Comparison of ENCODE assay signal across 39 cellular contexts in the genomic region with DNA sequence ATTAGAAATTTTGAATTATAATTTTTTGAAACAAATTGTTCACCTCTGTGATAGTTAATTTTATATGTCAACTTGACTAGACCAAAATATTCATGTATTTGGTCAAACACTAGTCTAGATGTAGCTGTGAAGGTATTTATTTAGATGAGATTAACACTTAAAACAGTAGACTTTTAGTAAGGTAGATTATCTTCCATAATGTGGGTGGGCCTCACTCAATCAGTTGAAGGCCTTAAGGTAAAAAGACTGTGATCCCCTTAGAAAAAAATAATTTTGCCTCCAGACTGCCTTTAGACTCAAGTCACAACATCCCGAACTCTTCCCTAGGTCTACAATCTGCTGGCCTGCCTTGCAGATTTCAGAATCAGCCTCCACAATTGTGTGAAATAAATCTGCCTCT.
"Had no signal": no experiment of that assay in that cellular context is flagged by ENCODE, and none has a peak within 500 bp of the region (broad histone marks: within the 10 kb centered on the region; RNA-seq: fewer than 3 reads in every experiment).

No MANE protein-coding gene starts in this region.

- H3K4me3 ChIP-seq: adrenal gland, ascending aorta, body of pancreas, breast epithelium, cardiac muscle cell had no signal

- H3K4me3 Mint-ChIP-seq: activated naive CD4-positive, alpha-beta T cell treated with anti-CD3 and anti-CD28 coated beads for 36 hours; activated naive CD4-positive, alpha-beta T cell treated with anti-CD3 and anti-CD28 coated beads, Interleukin-2, amount 10 ng/mL, durations not matched to agents 7 days and 5 days; activated naive CD4-positive, alpha-beta T cell treated with anti-CD3 and anti-CD28 coated beads, Interleukin-2, amount 50 U/mL, for 24 hours; activated naive CD8-positive, alpha-beta T cell; activated naive CD8-positive, alpha-beta T cell treated with anti-CD3 and anti-CD28 coated beads for 36 hours; activated naive CD8-positive, alpha-beta T cell treated with anti-CD3 and anti-CD28 coated beads, Interleukin-2, amount 10 ng/mL, durations not matched to agents 7 days and 5 days; activated naive CD8-positive, alpha-beta T cell treated with anti-CD3 and anti-CD28 coated beads, Interleukin-2, amount 50 U/mL, for 24 hours; activated T-cell treated with anti-CD3 and anti-CD28 coated beads, Interleukin-2, amount 50 U/mL, for 24 hours; activated T-cell treated with anti-CD3 and anti-CD28 coated beads, Interleukin-2, amount 50 U/mL, for 4 hours; activated T-cell treated with anti-CD3 and anti-CD28 coated beads, Interleukin-2, amount 50 U/mL, for 72 hours; activated T-helper 1 cell treated with anti-CD3 and anti-CD28 coated beads, Interleukin-12 subunit alpha, Interleukin-12 subunit beta, Interleukin-2, Interleukin-4 antibody, amounts not matched to agents 30 ng/mL and 10 ng/mL and 1 ng/mL, durations not matched to agents 14 hours and 24 hours and 36 hours; activated T-helper 17 cell treated with anti-CD3 and anti-CD28 coated beads, Interleukin-2, amount 50 U/mL, for 72 hours; brain; central memory CD8-positive, alpha-beta T cell had no signal

- H3K27ac Mint-ChIP-seq: activated naive CD4-positive, alpha-beta T cell treated with anti-CD3 and anti-CD28 coated beads for 36 hours; activated naive CD4-positive, alpha-beta T cell treated with anti-CD3 and anti-CD28 coated beads, Interleukin-2, amount 10 ng/mL, durations not matched to agents 7 days and 5 days; activated naive CD4-positive, alpha-beta T cell treated with anti-CD3 and anti-CD28 coated beads, Interleukin-2, amount 50 U/mL, for 24 hours; activated naive CD4-positive, alpha-beta T cell treated with anti-CD3 and anti-CD28 coated beads, Interleukin-2, amount 50 U/mL, for 72 hours; activated naive CD8-positive, alpha-beta T cell; activated naive CD8-positive, alpha-beta T cell treated with anti-CD3 and anti-CD28 coated beads for 36 hours; activated naive CD8-positive, alpha-beta T cell treated with anti-CD3 and anti-CD28 coated beads, Interleukin-2, amount 10 ng/mL, durations not matched to agents 7 days and 5 days; activated naive CD8-positive, alpha-beta T cell treated with anti-CD3 and anti-CD28 coated beads, Interleukin-2, amount 50 U/mL, for 24 hours; activated T-cell treated with anti-CD3 and anti-CD28 coated beads, Interleukin-2, amount 50 U/mL, for 24 hours; activated T-cell treated with anti-CD3 and anti-CD28 coated beads, Interleukin-2, amount 50 U/mL, for 72 hours; activated T-helper 1 cell treated with anti-CD3 and anti-CD28 coated beads, Interleukin-12 subunit alpha, Interleukin-12 subunit beta, Interleukin-2, Interleukin-4 antibody, amounts not matched to agents 30 ng/mL and 10 ng/mL and 1 ng/mL, durations not matched to agents 14 hours and 24 hours and 36 hours; activated T-helper 17 cell treated with anti-CD3 and anti-CD28 coated beads, Interleukin-2, amount 50 U/mL, for 72 hours; activated T-helper 2 cell treated with anti-CD3 and anti-CD28 coated beads, Interferon-gamma antibody, Interleukin-2, Interleukin-4, amounts not matched to agents 10 μg/mL and 5 μg/mL and 100 μg/mL, durations not matched to agents 14 hours and 24 hours and 36 hours; brain had no signal

- H3K4me1 ChIP-seq: adrenal gland, ascending aorta, body of pancreas, breast epithelium had no signal

- H3K9me3 ChIP-seq: adrenal gland, ascending aorta, body of pancreas had no signal

- DNase-seq: activated effector memory CD4-positive, alpha-beta T cell treated with anti-CD3 and anti-CD28 coated beads, Interleukin-2, amount 50 U/mL, for 16 hours; activated effector memory CD4-positive, alpha-beta T cell treated with Interleukin-2 at 50 U/mL for 16 hours; activated gamma-delta T cell; activated gamma-delta T cell treated with Interleukin-2 at 50 U/mL for 16 hours; activated naive CD4-positive, alpha-beta T cell; activated naive CD4-positive, alpha-beta T cell treated with anti-CD3 and anti-CD28 coated beads for 36 hours; activated naive CD4-positive, alpha-beta T cell treated with anti-CD3 and anti-CD28 coated beads, Interleukin-2, amount 10 ng/mL, durations not matched to agents 7 days and 5 days; activated naive CD4-positive, alpha-beta T cell treated with anti-CD3 and anti-CD28 coated beads, Interleukin-2, amount 50 U/mL, for 16 hours; activated naive CD4-positive, alpha-beta T cell treated with Interleukin-2 at 50 U/mL for 16 hours; activated naive CD8-positive, alpha-beta T cell treated with anti-CD3 and anti-CD28 coated beads for 36 hours; activated naive CD8-positive, alpha-beta T cell treated with anti-CD3 and anti-CD28 coated beads, Interleukin-2, amount 10 ng/mL, durations not matched to agents 7 days and 5 days; activated naive CD8-positive, alpha-beta T cell treated with anti-CD3 and anti-CD28 coated beads, Interleukin-2, amount 50 U/mL, for 24 hours; activated T-cell treated with anti-CD3 and anti-CD28 coated beads, Interleukin-2, amount 50 U/mL, for 1 hour; activated T-cell treated with anti-CD3 and anti-CD28 coated beads, Interleukin-2, amount 50 U/mL, for 24 hours; activated T-cell treated with anti-CD3 and anti-CD28 coated beads, Interleukin-2, amount 50 U/mL, for 4 hours; activated T-cell treated with anti-CD3 and anti-CD28 coated beads, Interleukin-2, amount 50 U/mL, for 48 hours; activated T-cell treated with anti-CD3 and anti-CD28 coated beads, Interleukin-2, amount 50 U/mL, for 72 hours; adrenal gland; amniotic stem cell; amygdala; anterior cingulate cortex; aorta; body of pancreas; brain microvascular endothelial cell; caudate nucleus; central memory CD4-positive, alpha-beta T cell; cerebellar nuclear complex had no signal

- H3K36me3 Mint-ChIP-seq: activated naive CD4-positive, alpha-beta T cell treated with anti-CD3 and anti-CD28 coated beads, Interleukin-2, amount 10 ng/mL, durations not matched to agents 7 days and 5 days; activated naive CD4-positive, alpha-beta T cell treated with anti-CD3 and anti-CD28 coated beads, Interleukin-2, amount 50 U/mL, for 24 hours; activated naive CD4-positive, alpha-beta T cell treated with anti-CD3 and anti-CD28 coated beads, Interleukin-2, amount 50 U/mL, for 72 hours; activated naive CD8-positive, alpha-beta T cell; activated naive CD8-positive, alpha-beta T cell treated with anti-CD3 and anti-CD28 coated beads for 36 hours; activated naive CD8-positive, alpha-beta T cell treated with anti-CD3 and anti-CD28 coated beads, Interleukin-2, amount 10 ng/mL, durations not matched to agents 7 days and 5 days; brain had no signal

- H3K27me3 Mint-ChIP-seq: activated naive CD4-positive, alpha-beta T cell treated with anti-CD3 and anti-CD28 coated beads, Interleukin-2, amount 10 ng/mL, durations not matched to agents 7 days and 5 days; activated naive CD4-positive, alpha-beta T cell treated with anti-CD3 and anti-CD28 coated beads, Interleukin-2, amount 50 U/mL, for 24 hours; activated naive CD8-positive, alpha-beta T cell; activated naive CD8-positive, alpha-beta T cell treated with anti-CD3 and anti-CD28 coated beads for 36 hours; activated naive CD8-positive, alpha-beta T cell treated with anti-CD3 and anti-CD28 coated beads, Interleukin-2, amount 10 ng/mL, durations not matched to agents 7 days and 5 days; activated naive CD8-positive, alpha-beta T cell treated with anti-CD3 and anti-CD28 coated beads, Interleukin-2, amount 50 U/mL, for 24 hours; activated T-helper 17 cell treated with anti-CD3 and anti-CD28 coated beads, Interleukin-2, amount 50 U/mL, for 72 hours; brain; central memory CD8-positive, alpha-beta T cell had no signal

- ATAC-seq: activated naive CD4-positive, alpha-beta T cell treated with anti-CD3 and anti-CD28 coated beads, Interleukin-2, amount 50 U/mL, for 72 hours; activated naive CD8-positive, alpha-beta T cell treated with anti-CD3 and anti-CD28 coated beads, Interleukin-2, amount 50 U/mL, for 24 hours; activated T-cell treated with anti-CD3 and anti-CD28 coated beads, Interleukin-2, amount 50 U/mL, for 4 hours; activated T-cell treated with anti-CD3 and anti-CD28 coated beads, Interleukin-2, amount 50 U/mL, for 72 hours; activated T-helper 17 cell treated with anti-CD3 and anti-CD28 coated beads, Interleukin-2, amount 50 U/mL, for 72 hours; body of pancreas had no signal

- H3K9me3 Mint-ChIP-seq: activated T-helper 1 cell treated with anti-CD3 and anti-CD28 coated beads, Interleukin-12 subunit alpha, Interleukin-12 subunit beta, Interleukin-2, Interleukin-4 antibody, amounts not matched to agents 30 ng/mL and 10 ng/mL and 1 ng/mL, durations not matched to agents 14 hours and 24 hours and 36 hours; activated T-helper 17 cell treated with anti-CD3 and anti-CD28 coated beads, Interleukin-2, amount 50 U/mL, for 72 hours had no signal

- FAIRE-seq: bronchial epithelial cell had no signal

- H3K27ac ChIP-seq: adrenal gland, ascending aorta, body of pancreas, brain microvascular endothelial cell, breast epithelium, cardiac muscle cell had no signal

- H3K4me1 Mint-ChIP-seq: activated naive CD4-positive, alpha-beta T cell treated with anti-CD3 and anti-CD28 coated beads, Interleukin-2, amount 10 ng/mL, durations not matched to agents 7 days and 5 days; activated naive CD4-positive, alpha-beta T cell treated with anti-CD3 and anti-CD28 coated beads, Interleukin-2, amount 50 U/mL, for 24 hours; activated naive CD8-positive, alpha-beta T cell treated with anti-CD3 and anti-CD28 coated beads for 36 hours; activated naive CD8-positive, alpha-beta T cell treated with anti-CD3 and anti-CD28 coated beads, Interleukin-2, amount 10 ng/mL, durations not matched to agents 7 days and 5 days; activated naive CD8-positive, alpha-beta T cell treated with anti-CD3 and anti-CD28 coated beads, Interleukin-2, amount 50 U/mL, for 24 hours; activated T-helper 17 cell treated with anti-CD3 and anti-CD28 coated beads, Interleukin-2, amount 50 U/mL, for 72 hours; brain; central memory CD8-positive, alpha-beta T cell had no signal

- H3K36me3 ChIP-seq: adrenal gland, ascending aorta, brain microvascular endothelial cell, breast epithelium, cardiac muscle cell had no signal

- H3K27me3 ChIP-seq: adrenal gland, ascending aorta, body of pancreas, brain microvascular endothelial cell, cardiac muscle cell had no signal
